8 cellular contexts compared by ENCODE assay signal in the genomic region with DNA sequence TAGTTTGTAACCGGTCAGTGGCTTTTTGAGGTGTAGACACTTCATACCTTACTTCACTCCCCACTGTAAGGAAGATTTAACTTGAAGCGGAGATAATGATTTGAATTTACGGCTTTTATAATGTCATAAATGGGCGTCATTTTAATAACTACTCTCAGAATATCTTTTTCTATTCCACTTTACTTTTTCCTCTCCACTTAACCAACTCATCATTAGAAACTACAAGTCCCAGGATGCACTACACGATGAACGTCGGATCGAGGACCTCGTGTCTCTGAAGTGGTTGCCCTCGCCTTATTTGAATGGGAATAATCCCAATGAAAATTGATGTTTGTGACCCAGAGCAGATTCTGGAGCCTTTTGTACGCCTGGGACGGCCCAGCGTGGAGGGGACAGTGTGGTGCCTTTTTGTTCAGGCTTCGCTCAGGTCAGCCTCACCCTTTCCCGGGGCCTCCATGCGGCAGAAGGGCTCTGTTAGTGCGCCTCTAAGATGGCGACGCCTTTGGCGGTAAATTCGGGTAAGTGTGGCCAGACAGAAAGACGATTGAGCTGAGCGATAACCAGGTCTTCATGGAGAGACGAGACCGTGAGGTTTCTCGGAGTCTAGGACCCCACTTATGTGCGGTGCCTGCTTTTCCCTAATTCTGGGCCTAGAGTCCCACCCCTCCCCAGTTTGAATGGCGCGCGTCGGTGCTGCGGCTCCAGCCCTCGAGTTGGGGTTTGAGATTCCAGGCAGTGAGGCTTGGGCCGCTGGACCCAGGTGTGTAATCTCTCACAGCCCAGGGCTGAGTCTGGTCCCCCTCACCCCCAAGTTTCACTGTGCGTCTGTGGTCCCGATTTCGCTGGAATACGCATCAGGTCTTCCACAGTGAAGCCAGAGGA. TPM values are rescaled to one million over a fixed set of nuclear protein-coding genes. Genes with fewer than 3 reads are reported as not detected.
DNase-seq lines count a peak whose midpoint lies in the region; ATAC-seq lines count a peak whose summit lies in the region.

A gene with protein sequence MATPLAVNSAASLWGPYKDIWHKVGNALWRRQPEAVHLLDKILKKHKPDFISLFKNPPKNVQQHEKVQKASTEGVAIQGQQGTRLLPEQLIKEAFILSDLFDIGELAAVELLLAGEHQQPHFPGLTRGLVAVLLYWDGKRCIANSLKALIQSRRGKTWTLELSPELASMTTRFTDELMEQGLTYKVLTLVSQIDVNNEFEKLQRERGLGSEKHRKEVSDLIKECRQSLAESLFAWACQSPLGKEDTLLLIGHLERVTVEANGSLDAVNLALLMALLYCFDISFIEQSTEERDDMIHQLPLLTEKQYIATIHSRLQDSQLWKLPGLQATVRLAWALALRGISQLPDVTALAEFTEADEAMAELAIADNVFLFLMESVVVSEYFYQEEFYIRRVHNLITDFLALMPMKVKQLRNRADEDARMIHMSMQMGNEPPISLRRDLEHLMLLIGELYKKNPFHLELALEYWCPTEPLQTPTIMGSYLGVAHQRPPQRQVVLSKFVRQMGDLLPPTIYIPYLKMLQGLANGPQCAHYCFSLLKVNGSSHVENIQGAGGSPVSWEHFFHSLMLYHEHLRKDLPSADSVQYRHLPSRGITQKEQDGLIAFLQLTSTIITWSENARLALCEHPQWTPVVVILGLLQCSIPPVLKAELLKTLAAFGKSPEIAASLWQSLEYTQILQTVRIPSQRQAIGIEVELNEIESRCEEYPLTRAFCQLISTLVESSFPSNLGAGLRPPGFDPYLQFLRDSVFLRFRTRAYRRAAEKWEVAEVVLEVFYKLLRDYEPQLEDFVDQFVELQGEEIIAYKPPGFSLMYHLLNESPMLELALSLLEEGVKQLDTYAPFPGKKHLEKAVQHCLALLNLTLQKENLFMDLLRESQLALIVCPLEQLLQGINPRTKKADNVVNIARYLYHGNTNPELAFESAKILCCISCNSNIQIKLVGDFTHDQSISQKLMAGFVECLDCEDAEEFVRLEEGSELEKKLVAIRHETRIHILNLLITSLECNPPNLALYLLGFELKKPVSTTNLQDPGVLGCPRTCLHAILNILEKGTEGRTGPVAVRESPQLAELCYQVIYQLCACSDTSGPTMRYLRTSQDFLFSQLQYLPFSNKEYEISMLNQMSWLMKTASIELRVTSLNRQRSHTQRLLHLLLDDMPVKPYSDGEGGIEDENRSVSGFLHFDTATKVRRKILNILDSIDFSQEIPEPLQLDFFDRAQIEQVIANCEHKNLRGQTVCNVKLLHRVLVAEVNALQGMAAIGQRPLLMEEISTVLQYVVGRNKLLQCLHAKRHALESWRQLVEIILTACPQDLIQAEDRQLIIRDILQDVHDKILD (N-terminal part only) (plus strand): TSS at position 463 of the 882 bp plus-strand sequence. CDS start 28 bp downstream, at position 491.

- ATAC-seq in GM19025 (IDR thresholded peaks at IDR 0.05; ENCODE audit: low read depth, unreplicated experiment) (peak; percentile 70), HG03280 (IDR thresholded peaks at IDR 0.05; ENCODE audit: unreplicated experiment) (peak; percentile 72)
- ATAC-seq in activated CD4-positive, CD25-positive, alpha-beta regulatory T cell treated with anti-CD3 and anti-CD28 coated beads, Interleukin-2, amount 50 U/mL, for 24 hours: peak; percentile 86 to 87

- DNase-seq in AML-193 (lab: John Stamatoyannopoulos, UW) (peak; percentile 84 to 85), NCI-H345 (lab: John Stamatoyannopoulos, UW) (peak; percentile 79), cerebellum (ENCODE audit: low spot score) (peak; percentile 67), kidney glomerular epithelial cell (lab: John Stamatoyannopoulos, UW) (peak; percentile 99)
- peak; percentile 46 to 49 for DNase-seq in stimulated activated CD4-positive, alpha-beta T cell treated with anti-CD3 and anti-CD28 coated beads, Interleukin-15, amount 100 ng/mL, for 48 hours (ENCODE audit: low read depth in 2 of 2)

RNA-seq across cellular contexts. Expression of the gene that starts here (rescaled TPM):
- 52.3 TPM for total RNA-seq in cerebellum

Comparison
In these comparisons a context has a peak if more than half of its experiments do, and no peak if none do; other contexts are left out.
1. Peak in every context shown above with its lines: DNase-seq and ATAC-seq.
2. DNase-seq: peak in every context shown above with its lines; median percentile 99 in kidney glomerular epithelial cell; 84 in AML-193; 79 in NCI-H345; 67 in cerebellum; 48 in stimulated activated CD4-positive, alpha-beta T cell treated with anti-CD3 and anti-CD28 coated beads, Interleukin-15, amount 100 ng/mL, for 48 hours.